1 cellular context compared by ENCODE assay signal in the genomic region with DNA sequence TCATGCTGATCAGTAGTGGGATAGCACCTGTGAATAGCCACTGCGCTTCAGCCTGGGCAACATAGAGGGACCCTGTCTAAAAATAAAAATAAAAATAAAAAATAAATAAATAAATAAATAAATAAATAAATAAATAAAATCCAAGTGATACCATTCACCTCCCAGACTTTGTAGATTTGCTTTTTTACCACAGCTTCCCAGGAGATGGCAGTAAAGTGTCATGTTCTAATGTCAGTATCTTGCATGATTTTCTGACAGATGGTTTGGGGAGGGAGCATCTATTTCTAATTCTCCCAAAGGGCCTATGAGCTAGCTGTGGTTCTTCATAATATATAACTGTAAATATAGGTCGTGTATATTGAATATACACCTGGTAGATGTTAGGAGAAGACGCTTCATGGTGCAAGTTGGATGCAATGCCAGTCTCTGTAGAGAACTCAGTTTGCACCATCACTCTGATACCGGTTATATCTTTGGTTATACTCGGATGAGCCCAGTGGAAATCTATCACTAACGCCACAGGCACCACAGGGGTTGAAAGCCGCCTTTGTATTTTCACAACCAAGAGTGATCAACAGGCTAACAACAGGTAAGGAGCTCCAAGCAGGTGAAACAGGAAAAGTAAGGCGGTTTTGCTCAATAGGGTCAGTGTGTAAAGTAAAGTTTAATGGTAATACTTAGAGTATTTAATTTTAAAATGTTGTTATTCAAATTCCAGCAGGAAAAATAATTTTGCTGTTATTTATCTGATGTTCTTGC.
TF ChIP-seq lines count a peak whose summit lies in the region.

No MANE protein-coding gene starts in this region.

TF ChIP-seq in endothelial cell of umbilical vein, 7 proteins besides CTCF, POLR2A, EP300 and RAD21:
- TF ChIP-seq, protein P1, sequence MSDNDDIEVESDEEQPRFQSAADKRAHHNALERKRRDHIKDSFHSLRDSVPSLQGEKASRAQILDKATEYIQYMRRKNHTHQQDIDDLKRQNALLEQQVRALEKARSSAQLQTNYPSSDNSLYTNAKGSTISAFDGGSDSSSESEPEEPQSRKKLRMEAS (IDR thresholded peaks at IDR 0.05; ENCODE audit: insufficient read depth, insufficient read length): no peak
- TF ChIP-seq GATA2 (IDR thresholded peaks at IDR 0.05; ENCODE audit: insufficient read depth, insufficient read length, low read depth, low read length) (no peak), EZH2 (IDR thresholded peaks at IDR 0.05; ENCODE audit: borderline replicate concordance, low read depth, low read length, severe bottlenecking) (no peak), MYC (IDR thresholded peaks at IDR 0.05; ENCODE audit: low read depth, low read length) (no peak), FOS (IDR thresholded peaks at IDR 0.05; ENCODE audit: borderline replicate concordance, insufficient read depth, low read length) (no peak), JUN (IDR thresholded peaks at IDR 0.05; ENCODE audit: borderline replicate concordance, insufficient read depth, insufficient read length, low read depth) (no peak), POLR2AphosphoS5 (IDR thresholded peaks at IDR 0.05; ENCODE audit: insufficient read depth, low read depth, low read length) (no peak)
